8 cellular contexts compared by ENCODE assay signal in the genomic region with DNA sequence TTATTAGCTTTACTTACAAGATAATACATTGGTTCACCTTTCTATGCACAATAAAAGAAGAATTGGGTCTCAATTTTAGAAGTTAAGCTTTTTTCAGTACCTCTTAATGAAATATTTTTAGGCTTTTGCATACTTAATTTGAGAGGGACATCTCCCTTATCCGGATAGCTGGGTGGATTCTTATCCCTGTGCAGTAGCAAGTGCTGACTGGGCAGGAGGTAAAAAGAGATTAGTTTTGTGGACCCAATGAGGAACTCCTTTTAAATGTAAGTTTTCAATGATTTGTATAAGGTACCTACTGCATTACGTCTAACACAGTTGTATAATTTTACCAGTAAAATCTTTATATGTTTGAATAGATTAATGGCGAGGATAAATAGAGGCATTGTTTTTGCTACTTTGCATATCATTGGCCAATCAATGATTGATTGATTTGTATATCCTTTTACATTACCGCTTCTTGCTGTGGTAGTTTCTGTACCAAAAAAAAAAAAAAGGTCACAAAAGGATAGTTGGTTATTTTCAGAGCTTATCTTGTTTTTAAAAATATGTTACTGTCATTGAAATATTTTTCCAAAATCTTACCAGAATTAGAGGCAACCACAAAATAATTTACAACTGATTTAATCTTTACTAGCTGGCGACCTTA. TPM values are rescaled to one million over a fixed set of nuclear protein-coding genes. Genes with fewer than 3 reads are reported as not detected.
DNase-seq lines count a peak whose midpoint lies in the region; ATAC-seq, FAIRE-seq and TF ChIP-seq lines count a peak whose summit lies in the region.

No MANE protein-coding gene starts in this region.

- peak overlapping the region; percentile 99 for H3K4me3 Mint-ChIP-seq in activated naive CD4-positive, alpha-beta T cell treated with anti-CD3 and anti-CD28 coated beads, Interleukin-2, amount 10 ng/mL, durations not matched to agents 7 days and 5 days
- peak overlapping the region; percentile 25 to 96 for H3K4me3 Mint-ChIP-seq in stimulated activated naive B cell treated with anti-CD40 and anti-IgM and Interleukin-4, amounts not matched to agents 10 μg/mL and 1 μg/mL and 100 μg/mL, for 72 hours

- peaks cover 60% of the 10 kb centered on the region for H3K4me1 Mint-ChIP-seq in activated naive CD4-positive, alpha-beta T cell treated with anti-CD3 and anti-CD28 coated beads, Interleukin-2, amount 10 ng/mL, durations not matched to agents 7 days and 5 days
- H3K4me1 Mint-ChIP-seq in stimulated activated naive B cell treated with anti-CD40 and anti-IgM and Interleukin-4, amounts not matched to agents 10 μg/mL and 1 μg/mL and 100 μg/mL, for 72 hours: peaks cover 19 to 41% of the 10 kb centered on the region in 2 donors

- intact Hi-C loops in posterior vena cava (cut with DNase I): no loop called here

- CTCF ChIA-PET in activated naive CD4-positive, alpha-beta T cell treated with anti-CD3 and anti-CD28 coated beads, Interleukin-2, amount 10 ng/mL, durations not matched to agents 7 days and 5 days (lab: Charles Lee): interaction anchor here (1.0 to 3.6 kb wide), 4 partner anchors 11 to 85 kb away, joined by 4 to 19 read pairs (median 8); no protein-coding TSS in a partner anchor

- FAIRE-seq in GM19239 (lab: Jason Lieb, UNC): no peak

- no peak for DNase-seq in activated naive CD4-positive, alpha-beta T cell treated with anti-CD3 and anti-CD28 coated beads, Interleukin-2, amount 10 ng/mL, durations not matched to agents 7 days and 5 days
- no peak for DNase-seq in activated naive CD4-positive, alpha-beta T cell treated with anti-CD3 and anti-CD28 coated beads, Interleukin-2, amount 50 U/mL, for 72 hours (ENCODE audit: low spot score in 2 of 2)
- DNase-seq in foreskin fibroblast (peak in 1 of 2 donors; percentile 20), posterior vena cava (ENCODE audit: low spot score) (no peak), GM19239 (ENCODE audit: insufficient read length, low spot score) (no peak)
- DNase-seq in stimulated activated naive B cell treated with anti-CD40 and anti-IgM and Interleukin-4, amounts not matched to agents 10 μg/mL and 1 μg/mL and 100 μg/mL, for 72 hours: no peak

- no peak for ATAC-seq in activated naive CD4-positive, alpha-beta T cell treated with anti-CD3 and anti-CD28 coated beads, Interleukin-2, amount 50 U/mL, for 72 hours
- ATAC-seq in stimulated activated naive B cell treated with anti-CD40 and anti-IgM and Interleukin-4, amounts not matched to agents 10 μg/mL and 1 μg/mL and 100 μg/mL, for 72 hours (replicated peaks): no peak
- ATAC-seq in HG02571 (IDR thresholded peaks at IDR 0.05; ENCODE audit: unreplicated experiment): no peak

- H3K9me3 Mint-ChIP-seq in activated naive CD4-positive, alpha-beta T cell treated with anti-CD3 and anti-CD28 coated beads, Interleukin-2, amount 10 ng/mL, durations not matched to agents 7 days and 5 days: no peaks in the 10 kb centered on the region
- no peaks in the 10 kb centered on the region for H3K9me3 Mint-ChIP-seq in activated naive CD4-positive, alpha-beta T cell treated with anti-CD3 and anti-CD28 coated beads, Interleukin-2, amount 50 U/mL, for 72 hours
- no peaks in the 10 kb centered on the region for H3K9me3 Mint-ChIP-seq in stimulated activated naive B cell treated with anti-CD40 and anti-IgM and Interleukin-4, amounts not matched to agents 10 μg/mL and 1 μg/mL and 100 μg/mL, for 72 hours

- peak overlapping the region; percentile 52 for H3K27ac Mint-ChIP-seq in activated naive CD4-positive, alpha-beta T cell treated with anti-CD3 and anti-CD28 coated beads, Interleukin-2, amount 10 ng/mL, durations not matched to agents 7 days and 5 days
- peak overlapping the region in 1 of 2 donors; percentile 24 for H3K27ac Mint-ChIP-seq in activated naive CD4-positive, alpha-beta T cell treated with anti-CD3 and anti-CD28 coated beads, Interleukin-2, amount 50 U/mL, for 72 hours
- no peak overlapping the region for H3K27ac Mint-ChIP-seq in stimulated activated naive B cell treated with anti-CD40 and anti-IgM and Interleukin-4, amounts not matched to agents 10 μg/mL and 1 μg/mL and 100 μg/mL, for 72 hours

- peak overlapping the region; percentile 81 to 92 for H3K4me3 ChIP-seq in foreskin fibroblast (ENCODE audit: low read depth in 1 of 2, low read length in 2 of 2)

- no peaks in the 10 kb centered on the region for H3K27me3 Mint-ChIP-seq in activated naive CD4-positive, alpha-beta T cell treated with anti-CD3 and anti-CD28 coated beads, Interleukin-2, amount 10 ng/mL, durations not matched to agents 7 days and 5 days
- H3K27me3 Mint-ChIP-seq in stimulated activated naive B cell treated with anti-CD40 and anti-IgM and Interleukin-4, amounts not matched to agents 10 μg/mL and 1 μg/mL and 100 μg/mL, for 72 hours: no peaks in the 10 kb centered on the region

- TF ChIP-seq CTCF in VCaP (conservative IDR thresholded peaks at IDR 0.05) (no peak), foreskin fibroblast (IDR thresholded peaks at IDR 0.05; ENCODE audit: low read depth, low read length) (no peak)

- H3K36me3 Mint-ChIP-seq in activated naive CD4-positive, alpha-beta T cell treated with anti-CD3 and anti-CD28 coated beads, Interleukin-2, amount 10 ng/mL, durations not matched to agents 7 days and 5 days: peaks cover 21% of the 10 kb centered on the region
- H3K36me3 Mint-ChIP-seq in activated naive CD4-positive, alpha-beta T cell treated with anti-CD3 and anti-CD28 coated beads, Interleukin-2, amount 50 U/mL, for 72 hours: peaks cover 14 to 26% of the 10 kb centered on the region in 2 donors
- peaks cover 4 to 15% of the 10 kb centered on the region in 2 donors for H3K36me3 Mint-ChIP-seq in stimulated activated naive B cell treated with anti-CD40 and anti-IgM and Interleukin-4, amounts not matched to agents 10 μg/mL and 1 μg/mL and 100 μg/mL, for 72 hours

- peak overlapping the region; percentile 98 for H3K27ac ChIP-seq in VCaP

RNA-seq across cellular contexts. Expression of a gene that starts 2.2 kb away (rescaled TPM):
- total RNA-seq in activated naive CD4-positive, alpha-beta T cell treated with anti-CD3 and anti-CD28 coated beads, Interleukin-2, amount 50 U/mL, for 72 hours: 100 to 1,000 TPM in 1 of 2 donors, 10 to 100 TPM in 1; 62.5 to 104 TPM
- total RNA-seq in posterior vena cava: 10 to 100 TPM; 42.9 to 44.9 TPM
